ENCODE assay signal across 8 cellular contexts in the genomic region with DNA sequence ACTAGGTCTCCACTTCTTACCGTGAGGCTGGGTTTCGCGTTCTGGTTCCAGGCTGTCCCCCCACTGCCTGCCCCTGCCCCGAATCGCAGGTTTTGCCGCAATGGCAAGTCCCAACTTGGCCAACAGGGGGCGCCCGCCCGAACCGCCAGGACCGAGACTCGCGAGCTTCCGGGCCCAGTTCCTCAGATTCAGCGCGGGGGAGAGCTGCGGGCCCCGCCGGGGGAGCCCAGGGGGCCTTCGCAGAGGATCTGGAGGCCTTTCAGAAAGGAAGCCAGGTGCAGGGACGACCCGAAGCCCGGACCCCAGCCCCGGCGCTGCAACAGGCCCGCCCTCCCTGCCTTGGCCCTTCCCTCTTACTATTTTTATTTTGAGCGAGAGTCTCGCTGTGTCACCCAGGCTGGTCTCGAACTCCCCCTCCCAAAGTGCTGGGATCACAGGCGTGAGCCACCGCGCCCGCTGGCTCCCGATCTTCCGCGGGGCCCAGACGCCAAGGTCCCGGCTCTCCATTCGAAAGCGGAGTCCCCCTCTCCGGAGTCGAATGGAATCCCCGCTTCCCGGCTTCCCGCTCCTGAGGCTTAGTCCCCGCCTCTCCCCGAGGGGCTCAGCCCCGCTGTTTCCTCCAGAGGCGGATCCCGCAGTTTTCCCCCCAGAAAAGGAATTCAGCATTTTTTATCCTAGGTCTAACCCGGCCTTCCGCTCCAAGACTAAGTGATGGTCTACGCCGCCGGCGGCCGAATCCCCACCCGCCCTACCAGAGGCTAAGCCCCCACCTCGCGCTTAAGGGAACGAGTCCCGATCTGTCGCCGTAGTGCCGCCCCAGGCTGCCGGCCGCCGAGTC. TPM values are rescaled to one million over a fixed set of nuclear protein-coding genes. Genes with fewer than 3 reads are reported as not detected.
DNase-seq lines count a peak whose midpoint lies in the region; ATAC-seq and TF ChIP-seq lines count a peak whose summit lies in the region.

No MANE protein-coding gene starts in this region.

- DNase-seq in GM13977 (ENCODE audit: low spot score) (peak; percentile 85), NCI-H345 treated with DMSO at 0.1 percent for 48 hours (lab: John Stamatoyannopoulos, UW; ENCODE audit: unreplicated experiment) (peak; percentile 72), cerebellum (ENCODE audit: low spot score) (peak; percentile 86), kidney tubule cell (ENCODE audit: low spot score) (peak; percentile 75)
- DNase-seq in activated CD4-positive, alpha-beta T cell treated with anti-CD3 and anti-CD28 coated beads for 24 hours (ENCODE audit: low read depth in 2 of 2): peak; percentile 91 to 93
- DNase-seq in stimulated activated CD4-positive, alpha-beta T cell treated with anti-CD3 and anti-CD28 coated beads, Interleukin-1b, Interleukin-23, amount 100 ng/mL, for 1 hour (ENCODE audit: low read depth in 2 of 2): peak; percentile 79 to 92

- in situ Hi-C loops in GM13977 (cut with MboI; ENCODE audit: low pct_unique_long_range_greater_than_20kb, low sequenced_read_pairs, unreplicated experiment): no loop called here

- ATAC-seq in HG03045 (IDR thresholded peaks at IDR 0.05; ENCODE audit: unreplicated experiment) (peak; percentile 80), HG03520 (IDR thresholded peaks at IDR 0.05; ENCODE audit: unreplicated experiment) (no peak)

- peak; percentile 93 for TF ChIP-seq CTCF in GM13977 (IDR thresholded peaks at IDR 0.05; ENCODE audit: extremely low read depth, insufficient read depth, missing control alignments)

RNA-seq across cellular contexts. Expression of a gene that starts 11.7 kb away (rescaled TPM):
- 3.7 TPM for total RNA-seq in cerebellum

RNA-seq across cellular contexts. Expression of a gene that starts 15.9 kb away (rescaled TPM):
- total RNA-seq in cerebellum: 18.0 TPM

RNA-seq across cellular contexts. Expression of a gene that starts 54.1 kb away (rescaled TPM):
- total RNA-seq in cerebellum: 32.3 TPM
